Comparison of ENCODE assay signal across 14 cellular contexts in genomic region chr10:101133489-101134298, GRCh38. TPM values are rescaled to one million over a fixed set of nuclear protein-coding genes. Genes with fewer than 3 reads are reported as not detected.
DNase-seq lines count a peak whose midpoint lies in the region; ATAC-seq, FAIRE-seq and TF ChIP-seq lines count a peak whose summit lies in the region.
"Had no signal": no experiment of that assay in that cellular context is flagged by ENCODE, and none has a peak within 500 bp of the region (broad histone marks: within the 10 kb centered on the region; RNA-seq: fewer than 3 reads in every experiment).

No MANE protein-coding gene starts in this region.

- no peak for TF ChIP-seq POLR2A in suprapubic skin (IDR thresholded peaks at IDR 0.05)

- ATAC-seq in heart right ventricle, result no peak
- no peak for ATAC-seq in Right ventricle myocardium superior (ENCODE audit: poor library complexity)
- no peak for ATAC-seq in activated B cell treated with CpG ODN at 0.5 μM for 24 hours (ENCODE audit: low read depth)

- H3K27ac Mint-ChIP-seq in activated B cell treated with CpG ODN at 0.5 μM for 24 hours (no peak overlapping the region), CD14-positive monocyte (no peak overlapping the region)

- DNase-seq in heart right ventricle, result no peak
- DNase-seq in Right ventricle myocardium superior, result no peak
- DNase-seq in activated B cell treated with CpG ODN at 0.5 μM for 24 hours, result no peak
- DNase-seq in kidney, result peak; percentile 37
- DNase-seq in suprapubic skin (ENCODE audit: low spot score in 2 of 2), result no peak
- no peak for DNase-seq in CD14-positive monocyte (ENCODE audit: low spot score)
- DNase-seq in NCI-H510A (lab: John Stamatoyannopoulos, UW), result no peak
- DNase-seq in stimulated activated CD4-positive, alpha-beta T cell treated with anti-CD3 and anti-CD28 coated beads, Interleukin-2, amount 100 ng/mL, for 24 hours, result no peak
- DNase-seq: C1 segment of cervical spinal cord; central memory CD4-positive, alpha-beta T cell; NCI-H748 treated with DMSO at 0.1 percent for 48 hours had no signal

- no peak overlapping the region for H3K9ac ChIP-seq in kidney (ENCODE audit: low read length in 2 of 2)

- FAIRE-seq in kidney (lab: Jason Lieb, UNC), result no peak
- FAIRE-seq: G401.6, GM18507 had no signal

- H3K4me3 ChIP-seq in heart right ventricle (peak overlapping the region in 6 of 10 donors; percentile 11 to 40 (median 29)), kidney (ENCODE audit: low read length in 2 of 2) (no peak overlapping the region), suprapubic skin (peak overlapping the region; percentile 37)

- H3K27ac ChIP-seq in heart right ventricle (no peak overlapping the region), kidney (ENCODE audit: low read depth in 2 of 2, low read length in 2 of 2) (no peak overlapping the region), suprapubic skin (no peak overlapping the region)

- WGBS in heart right ventricle, 2 donors, result 13 to 17% methylated on average over 54 of the region's 54 CpGs
- 24% methylated on average over 15 of the region's 54 CpGs for WGBS in suprapubic skin

- H3K4me1 Mint-ChIP-seq in activated B cell treated with CpG ODN at 0.5 μM for 24 hours, result peaks cover 44% of the 10 kb centered on the region
- H3K4me1 Mint-ChIP-seq in CD14-positive monocyte, result peaks cover 31% of the 10 kb centered on the region

- no peaks in the 10 kb centered on the region for H3K9me3 ChIP-seq in heart right ventricle
- no peaks in the 10 kb centered on the region for H3K9me3 ChIP-seq in kidney (ENCODE audit: control insufficient read depth in 1 of 2, low read length in 2 of 2)
- no peaks in the 10 kb centered on the region for H3K9me3 ChIP-seq in suprapubic skin

- TF ChIP-seq EP300 in suprapubic skin (IDR thresholded peaks at IDR 0.05), result no peak

- CTCF ChIA-PET in activated B cell treated with CpG ODN at 0.5 μM for 24 hours (lab: Charles Lee), result interaction anchor here (2.5 kb wide), 1 partner anchor 8 kb away, joined by 11 read pairs; no protein-coding TSS in a partner anchor

- TF ChIP-seq CTCF in heart right ventricle (IDR thresholded peaks at IDR 0.05), result no peak
- no peak for TF ChIP-seq CTCF in activated B cell treated with CpG ODN at 0.5 μM for 24 hours (IDR thresholded peaks at IDR 0.05)
- no peak for TF ChIP-seq CTCF in kidney (IDR thresholded peaks at IDR 0.05; ENCODE audit: borderline replicate concordance, extremely low read depth, insufficient read depth)
- no peak for TF ChIP-seq CTCF in suprapubic skin (IDR thresholded peaks at IDR 0.05)
- no peak for TF ChIP-seq CTCF in CD14-positive monocyte (IDR thresholded peaks at IDR 0.05)

- no peaks in the 10 kb centered on the region for H3K36me3 ChIP-seq in heart right ventricle
- no peaks in the 10 kb centered on the region for H3K36me3 ChIP-seq in kidney (ENCODE audit: control insufficient read depth in 1 of 2, insufficient read depth in 2 of 2, low read length in 2 of 2)
- no peaks in the 10 kb centered on the region for H3K36me3 ChIP-seq in suprapubic skin

- peak overlapping the region; percentile 42 for H3K4me3 Mint-ChIP-seq in activated B cell treated with CpG ODN at 0.5 μM for 24 hours
- H3K4me3 Mint-ChIP-seq in CD14-positive monocyte, result peak overlapping the region in 1 of 2 donors; percentile 93

- H3K27me3 Mint-ChIP-seq in activated B cell treated with CpG ODN at 0.5 μM for 24 hours, result peaks cover 70% of the 10 kb centered on the region
- peaks cover 92 to 100% (median 96%) of the 10 kb centered on the region in 3 donors for H3K27me3 Mint-ChIP-seq in CD14-positive monocyte (ENCODE audit: low read depth in 3 of 3)

- POLR2A ChIA-PET in activated B cell treated with CpG ODN at 0.5 μM for 24 hours (lab: Charles Lee), result no interaction called here

- H3K36me3 Mint-ChIP-seq in activated B cell treated with CpG ODN at 0.5 μM for 24 hours (ENCODE audit: low read depth) (no peaks in the 10 kb centered on the region), CD14-positive monocyte (peaks cover 4 to 13% of the 10 kb centered on the region in 2 donors)

- H3K4me1 ChIP-seq in heart right ventricle (peaks cover 7 to 47% (median 39%) of the 10 kb centered on the region in 9 donors), kidney (ENCODE audit: control insufficient read depth in 1 of 2, insufficient read depth in 1 of 2, low read depth in 1 of 2, low read length in 2 of 2) (peaks cover 0 to 2% of the 10 kb centered on the region in 2 donors), suprapubic skin (peaks cover 57% of the 10 kb centered on the region)

- H3K9me3 Mint-ChIP-seq in activated B cell treated with CpG ODN at 0.5 μM for 24 hours, result no peaks in the 10 kb centered on the region
- H3K9me3 Mint-ChIP-seq in CD14-positive monocyte, result peaks cover 0 to 49% (median 24%) of the 10 kb centered on the region in 7 donors

- H3K27me3 ChIP-seq in heart right ventricle (peaks cover 55 to 100% (median 99%) of the 10 kb centered on the region in 7 donors), suprapubic skin (peaks cover 100% of the 10 kb centered on the region)

- intact Hi-C loops in heart right ventricle (cut with DNase I), result loop anchor here in 1 of 10 donors (10.0 kb wide), 1 partner anchor 89 kb away; no protein-coding TSS in a partner anchor
- intact Hi-C loops in Right ventricle myocardium superior (cut with DNase I), result no loop called here
- intact Hi-C loops in activated B cell treated with CpG ODN at 0.5 μM for 24 hours (cut with micrococcal nuclease), result loop anchor here (2.0 to 10.0 kb wide), 3 partner anchors 93 to 1599 kb away; partner anchors contain the start of gene NKX2-3
- intact Hi-C loops in kidney (cut with DNase I), result no loop called here
- intact Hi-C loops in CD14-positive monocyte (cut with micrococcal nuclease), result no loop called here

RNA-seq across cellular contexts. Expression of gene TLX1, which starts 2.6 kb away (rescaled TPM):
- total RNA-seq in heart right ventricle (under 1 TPM in 2 of 10 donors, not detected in 8; 0.27 to 0.74 TPM), Right ventricle myocardium superior (not detected), activated B cell treated with CpG ODN at 0.5 μM for 24 hours (not detected in 2 replicates), kidney (not detected), suprapubic skin (not detected)
- polyA plus RNA-seq in heart right ventricle (under 1 TPM in 1 of 2 donors, not detected in 1; 0.03 TPM), kidney (ENCODE audit: insufficient read depth, low read depth, low replicate concordance) (not detected), CD14-positive monocyte (not detected)
- total RNA-seq: fibroblast of lung had no signal
- polyA plus RNA-seq: fibroblast of lung had no signal

Comparison
In these comparisons a context has a peak if more than half of its experiments do, and no peak if none do; other contexts are left out.
1. H3K4me3 ChIP-seq: peak in heart right ventricle (6 of 10) and suprapubic skin (single experiment); none in kidney (0 of 2).